22 cellular contexts compared by ENCODE assay signal in genomic region chr17:13539421-13539820, GRCh38.
"Had no signal": no experiment of that assay in that cellular context is flagged by ENCODE, and none has a peak within 500 bp of the region (broad histone marks: within the 10 kb centered on the region; RNA-seq: fewer than 3 reads in every experiment).

No MANE protein-coding gene starts in this region.

- DNase-seq: activated CD4-positive, alpha-beta T cell treated with anti-CD3 and anti-CD28 coated beads for 48 hours; activated CD4-positive, alpha-beta T cell treated with anti-CD3 and anti-CD28 coated beads, Interleukin-2, amount 50 U/mL, for 4 hours; activated CD4-positive, CD25-positive, alpha-beta regulatory T cell treated with anti-CD3 and anti-CD28 coated beads, Interleukin-2, amount 50 U/mL, for 72 hours; activated CD8-positive, alpha-beta memory T cell treated with anti-CD3 and anti-CD28 coated beads, Interleukin-2, amount 50 U/mL, for 48 hours; activated CD8-positive, alpha-beta T cell treated with anti-CD3 and anti-CD28 coated beads, Interleukin-2, amount 10 ng/mL, durations not matched to agents 7 days and 5 days; activated naive CD4-positive, alpha-beta T cell treated with anti-CD3 and anti-CD28 coated beads, Interleukin-2, amount 50 U/mL, for 16 hours; activated naive CD8-positive, alpha-beta T cell treated with anti-CD3 and anti-CD28 coated beads, Interleukin-2, amount 10 ng/mL, durations not matched to agents 7 days and 5 days; activated T-cell treated with anti-CD3 and anti-CD28 coated beads, Interleukin-2, amount 50 U/mL, for 1 hour; aorta; MM.1S; NCI-H1105; NCI-H1436; NCI-H187; NCI-H2081; NCI-H510A treated with DMSO at 0.1 percent for 48 hours; NCI-H69; PC-3; SHP77 treated with DMSO at 0.1 percent for 48 hours had no signal

- H3K27me3 Mint-ChIP-seq: activated naive CD8-positive, alpha-beta T cell treated with anti-CD3 and anti-CD28 coated beads, Interleukin-2, amount 10 ng/mL, durations not matched to agents 7 days and 5 days; brain had no signal

- H3K36me3 Mint-ChIP-seq: activated naive CD8-positive, alpha-beta T cell treated with anti-CD3 and anti-CD28 coated beads, Interleukin-2, amount 10 ng/mL, durations not matched to agents 7 days and 5 days had no signal

- H3K4me3 Mint-ChIP-seq: activated CD8-positive, alpha-beta T cell treated with anti-CD3 and anti-CD28 coated beads, Interleukin-2, amount 10 ng/mL, durations not matched to agents 7 days and 5 days; activated naive CD8-positive, alpha-beta T cell treated with anti-CD3 and anti-CD28 coated beads, Interleukin-2, amount 10 ng/mL, durations not matched to agents 7 days and 5 days; brain; central memory CD8-positive, alpha-beta T cell; T-helper 1 cell treated with Interleukin-12 subunit alpha and Interleukin-12 subunit beta and Interleukin-4 antibody, amounts not matched to agents 30 μg/mL and 1 μg/mL, for 36 hours; WTC11 had no signal

- ATAC-seq: activated CD8-positive, alpha-beta T cell treated with anti-CD3 and anti-CD28 coated beads, Interleukin-2, amount 10 ng/mL, durations not matched to agents 7 days and 5 days; PC-3; WTC11 had no signal

- H3K9me3 Mint-ChIP-seq: activated naive CD8-positive, alpha-beta T cell treated with anti-CD3 and anti-CD28 coated beads, Interleukin-2, amount 10 ng/mL, durations not matched to agents 7 days and 5 days; central memory CD8-positive, alpha-beta T cell had no signal

- H3K27ac Mint-ChIP-seq: activated CD8-positive, alpha-beta T cell treated with anti-CD3 and anti-CD28 coated beads, Interleukin-2, amount 10 ng/mL, durations not matched to agents 7 days and 5 days; activated naive CD8-positive, alpha-beta T cell treated with anti-CD3 and anti-CD28 coated beads, Interleukin-2, amount 10 ng/mL, durations not matched to agents 7 days and 5 days; T-helper 1 cell treated with Interleukin-12 subunit alpha and Interleukin-12 subunit beta and Interleukin-4 antibody, amounts not matched to agents 30 μg/mL and 1 μg/mL, for 36 hours; WTC11 had no signal

- H3K4me1 Mint-ChIP-seq: activated naive CD8-positive, alpha-beta T cell treated with anti-CD3 and anti-CD28 coated beads, Interleukin-2, amount 10 ng/mL, durations not matched to agents 7 days and 5 days; central memory CD8-positive, alpha-beta T cell had no signal
